Comparison of ENCODE assay signal across 2 cellular contexts in genomic region chr1:1647567-1648241, GRCh38. TPM values are rescaled to one million over a fixed set of nuclear protein-coding genes. Genes with fewer than 3 reads are reported as not detected.
"Had no signal": no experiment of that assay in that cellular context is flagged by ENCODE, and none has a peak within 500 bp of the region (broad histone marks: within the 10 kb centered on the region; RNA-seq: fewer than 3 reads in every experiment).

No MANE protein-coding gene starts in this region.

RNA-seq across cellular contexts. Expression of gene MMP23B, which starts 15.7 kb away (rescaled TPM):
- total RNA-seq: dermis blood vessel endothelial cell had no signal
- polyA plus RNA-seq: naive thymus-derived CD4-positive, alpha-beta T cell had no signal
